13 cellular contexts compared by ENCODE assay signal in the genomic region with DNA sequence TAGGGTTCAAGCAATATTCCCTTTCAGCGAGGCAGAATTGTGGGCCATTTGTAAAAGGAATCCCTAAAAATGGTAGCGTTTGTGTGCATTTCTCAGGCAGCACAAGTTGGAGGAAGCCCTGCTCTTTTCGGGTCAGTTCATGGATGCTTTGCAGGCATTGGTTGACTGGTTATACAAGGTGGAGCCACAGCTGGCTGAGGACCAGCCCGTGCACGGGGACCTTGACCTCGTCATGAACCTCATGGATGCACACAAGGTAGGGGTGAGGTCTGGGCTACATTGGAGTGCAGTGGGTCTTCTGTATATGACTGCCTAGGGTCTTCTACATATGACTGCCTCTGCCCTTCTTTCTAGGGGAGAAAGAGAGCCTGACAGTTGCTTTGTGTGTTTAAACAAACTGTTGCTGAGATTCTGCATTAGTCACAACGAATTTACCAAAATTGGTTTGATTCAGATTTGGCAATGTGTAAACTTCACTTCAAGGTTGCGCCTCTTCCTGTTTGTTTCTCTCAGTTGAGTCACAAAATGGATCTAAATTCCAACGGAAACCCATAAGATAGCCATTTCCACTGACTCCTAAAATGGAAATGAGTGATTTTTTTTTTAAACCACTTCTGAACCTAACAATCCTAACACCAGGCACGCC. TPM values are rescaled to one million over a fixed set of nuclear protein-coding genes. Genes with fewer than 3 reads are reported as not detected.
DNase-seq lines count a peak whose midpoint lies in the region; ATAC-seq and TF ChIP-seq lines count a peak whose summit lies in the region.
"Had no signal": no experiment of that assay in that cellular context is flagged by ENCODE, and none has a peak within 500 bp of the region (broad histone marks: within the 10 kb centered on the region; RNA-seq: fewer than 3 reads in every experiment).

No MANE protein-coding gene starts in this region.

- H3K79me2 ChIP-seq in PC-9 (ENCODE audit: low read depth): no peaks in the 10 kb centered on the region

- H3K4me1 ChIP-seq in adrenal gland (replicated peaks in 1 of 2) (peaks cover 18 to 20% of the 10 kb centered on the region in 2 donors), stomach (peaks cover 0 to 4% (median 1%) of the 10 kb centered on the region in 4 donors), Peyer's patch (no peaks in the 10 kb centered on the region), PC-9 (replicated peaks; ENCODE audit: insufficient read depth) (no peaks in the 10 kb centered on the region)
- H3K4me1 ChIP-seq: SJCRH30 had no signal

- H3K4me2 ChIP-seq in PC-9: no peak overlapping the region

- BruUV-seq in PC-9 (replicated peaks; lab: Mats Ljungman, UMichigan): no TSS peak

- H3K4me3 ChIP-seq in adrenal gland (no peak overlapping the region), fibroblast of villous mesenchyme (ENCODE audit: low read depth, low read length) (no peak overlapping the region), stomach (no peak overlapping the region), Peyer's patch (no peak overlapping the region), PC-9 (no peak overlapping the region)
- H3K4me3 ChIP-seq: SJCRH30 had no signal

- H3K27ac ChIP-seq in adrenal gland (peak overlapping the region; percentile 59 to 89 (median 79)), stomach (peak overlapping the region; percentile 43 to 77 (median 73)), Peyer's patch (peak overlapping the region in 2 of 4 donors; percentile 13 to 47), PC-9 (no peak overlapping the region)
- H3K27ac ChIP-seq: SJCRH30 had no signal

- no peaks in the 10 kb centered on the region for H3F3A ChIP-seq in PC-9 (ENCODE audit: insufficient read depth, low read depth)

- CTCF ChIA-PET in activated naive CD4-positive, alpha-beta T cell treated with anti-CD3 and anti-CD28 coated beads for 36 hours (lab: Charles Lee): no interaction called here
- CTCF ChIA-PET in PC-9 (lab: Charles Lee): no interaction called here

- POLR2A ChIA-PET in PC-9 (lab: Charles Lee; ENCODE audit: unreplicated experiment): no interaction called here

- no peaks in the 10 kb centered on the region for H3K27me3 Mint-ChIP-seq in activated naive CD4-positive, alpha-beta T cell treated with anti-CD3 and anti-CD28 coated beads for 36 hours (ENCODE audit: low read depth)
- H3K27me3 Mint-ChIP-seq: B cell; dendritic cell treated with granulocyte-macrophage colony-stimulating factor and Interleukin-4, amounts not matched to agents 40 ng/mL and 50 ng/mL, for 4 days; type B pancreatic cell had no signal

- TF ChIP-seq CTCF in adrenal gland (IDR thresholded peaks at IDR 0.05): no peak
- TF ChIP-seq CTCF in fibroblast of villous mesenchyme (IDR thresholded peaks at IDR 0.05; ENCODE audit: insufficient read depth, low read depth, low read length): no peak
- TF ChIP-seq CTCF in stomach (IDR thresholded peaks at IDR 0.05): no peak
- TF ChIP-seq CTCF in Peyer's patch (IDR thresholded peaks at IDR 0.05): no peak
- TF ChIP-seq CTCF in PC-9 (conservative IDR thresholded peaks at IDR 0.05): no peak

- H3K36me3 ChIP-seq in adrenal gland (replicated peaks in 1 of 2) (peaks cover 0 to 86% of the 10 kb centered on the region in 2 donors), stomach (peaks cover 86 to 100% (median 99%) of the 10 kb centered on the region in 4 donors), Peyer's patch (peaks cover 0 to 98% (median 8%) of the 10 kb centered on the region in 3 donors), PC-9 (ENCODE audit: low read depth) (peaks cover 63% of the 10 kb centered on the region)

- H3K4me3 Mint-ChIP-seq in activated naive CD4-positive, alpha-beta T cell treated with anti-CD3 and anti-CD28 coated beads for 36 hours: no peak overlapping the region
- H3K4me3 Mint-ChIP-seq: B cell; dendritic cell treated with granulocyte-macrophage colony-stimulating factor and Interleukin-4, amounts not matched to agents 40 ng/mL and 50 ng/mL, for 4 days; type B pancreatic cell had no signal

- TF ChIP-seq EP300 in stomach (IDR thresholded peaks at IDR 0.05): no peak

- ATAC-seq in HG02870 (IDR thresholded peaks at IDR 0.05; ENCODE audit: unreplicated experiment): no peak

- intact Hi-C loops in activated naive CD4-positive, alpha-beta T cell treated with anti-CD3 and anti-CD28 coated beads for 36 hours (cut with micrococcal nuclease): no loop called here
- intact Hi-C loops in adrenal gland (cut with DNase I): no loop called here
- intact Hi-C loops in stomach (cut with DNase I; ENCODE audit: low total_unique reads): no loop called here
- intact Hi-C loops in PC-9 (cut with micrococcal nuclease; ENCODE audit: unreplicated experiment): no loop called here

- no peaks in the 10 kb centered on the region for H4K20me1 ChIP-seq in PC-9 (ENCODE audit: insufficient read depth)

- WGBS in adrenal gland, 4 donors: 42 to 47% (median 45%) methylated on average over 10 of the region's 10 CpGs
- 59 to 72% (median 71%) methylated on average over 10 of the region's 10 CpGs for WGBS in stomach, 5 donors

- H3K36me3 Mint-ChIP-seq in activated naive CD4-positive, alpha-beta T cell treated with anti-CD3 and anti-CD28 coated beads for 36 hours (ENCODE audit: low read depth): peaks cover 32% of the 10 kb centered on the region

- H2AFZ ChIP-seq in PC-9: no peak overlapping the region

- no peaks in the 10 kb centered on the region for H3K9me3 Mint-ChIP-seq in activated naive CD4-positive, alpha-beta T cell treated with anti-CD3 and anti-CD28 coated beads for 36 hours
- H3K9me3 Mint-ChIP-seq: dendritic cell treated with granulocyte-macrophage colony-stimulating factor and Interleukin-4, amounts not matched to agents 40 ng/mL and 50 ng/mL, for 4 days; type B pancreatic cell had no signal

- H3K27ac Mint-ChIP-seq in activated naive CD4-positive, alpha-beta T cell treated with anti-CD3 and anti-CD28 coated beads for 36 hours: peak overlapping the region; percentile 13
- H3K27ac Mint-ChIP-seq: B cell; dendritic cell treated with granulocyte-macrophage colony-stimulating factor and Interleukin-4, amounts not matched to agents 40 ng/mL and 50 ng/mL, for 4 days; type B pancreatic cell had no signal

- no peaks in the 10 kb centered on the region for H3K4me1 Mint-ChIP-seq in activated naive CD4-positive, alpha-beta T cell treated with anti-CD3 and anti-CD28 coated beads for 36 hours (ENCODE audit: low read depth)
- H3K4me1 Mint-ChIP-seq: B cell had no signal

- no peaks in the 10 kb centered on the region for H3K9me2 ChIP-seq in PC-9 (ENCODE audit: insufficient read depth)

- H3K9me3 ChIP-seq in adrenal gland (replicated peaks in 1 of 3): no peaks in the 10 kb centered on the region
- no peaks in the 10 kb centered on the region for H3K9me3 ChIP-seq in stomach
- H3K9me3 ChIP-seq in Peyer's patch: no peaks in the 10 kb centered on the region
- no peaks in the 10 kb centered on the region for H3K9me3 ChIP-seq in PC-9 (ENCODE audit: insufficient read depth, low read depth)
- H3K9me3 ChIP-seq: SJCRH30 had no signal

- no peak for TF ChIP-seq POLR2A in adrenal gland (IDR thresholded peaks at IDR 0.05)
- TF ChIP-seq POLR2A in stomach (IDR thresholded peaks at IDR 0.05): no peak
- TF ChIP-seq POLR2A in Peyer's patch (IDR thresholded peaks at IDR 0.05): no peak

- DNase-seq in activated naive CD4-positive, alpha-beta T cell treated with anti-CD3 and anti-CD28 coated beads for 36 hours: no peak
- no peak for DNase-seq in activated naive CD4-positive, alpha-beta T cell treated with anti-CD3 and anti-CD28 coated beads, Interleukin-2, amount 50 U/mL, for 16 hours
- peak; percentile 37 to 75 (median 52) for DNase-seq in adrenal gland
- peak; percentile 74 for DNase-seq in fibroblast of villous mesenchyme (ENCODE audit: low read depth)
- no peak for DNase-seq in stomach
- DNase-seq in Peyer's patch: no peak
- DNase-seq in PC-9: no peak
- DNase-seq: NCI-H526 treated with DMSO at 0.1 percent for 48 hours, SJCRH30 had no signal

- H3K27me3 ChIP-seq in adrenal gland (no peaks in the 10 kb centered on the region), stomach (no peaks in the 10 kb centered on the region), Peyer's patch (no peaks in the 10 kb centered on the region), PC-9 (ENCODE audit: insufficient read depth, low read depth) (no peaks in the 10 kb centered on the region)
- H3K27me3 ChIP-seq: SJCRH30 had no signal

RNA-seq across cellular contexts. Expression of gene BMP8A, which starts 40.4 kb away (rescaled TPM):
- not detected for total RNA-seq in activated naive CD4-positive, alpha-beta T cell treated with anti-CD3 and anti-CD28 coated beads for 36 hours
- total RNA-seq in adrenal gland (1 to 10 TPM in 4 of 8 donors, under 1 TPM in 4; 0.18 to 1.7 (median 0.81) TPM), fibroblast of villous mesenchyme (0.97 and 1.7 TPM in 2 replicates), stomach (not detected), Peyer's patch (10 to 100 TPM in 1 of 4 donors, 1 to 10 TPM in 2, not detected in 1; 1.2 to 18.0 (median 3.6) TPM), PC-9 (2021) (0.31 TPM in 1 of 2 replicates, not detected in the other)
- polyA plus RNA-seq in adrenal gland (under 1 TPM in 2 of 3 donors, not detected in 1; 0.09 to 0.24 TPM), stomach (not detected)

Comparison
In these comparisons a context has a peak if more than half of its experiments do, and no peak if none do; other contexts are left out.
1. DNase-seq: peak in adrenal gland (7 of 7) and fibroblast of villous mesenchyme (single experiment); none in activated naive CD4-positive, alpha-beta T cell treated with anti-CD3 and anti-CD28 coated beads for 36 hours (single experiment), activated naive CD4-positive, alpha-beta T cell treated with anti-CD3 and anti-CD28 coated beads, Interleukin-2, amount 50 U/mL, for 16 hours (single experiment), stomach (single experiment), Peyer's patch (0 of 3) and PC-9 (0 of 2).